2 cellular contexts compared by ENCODE assay signal in the genomic region with DNA sequence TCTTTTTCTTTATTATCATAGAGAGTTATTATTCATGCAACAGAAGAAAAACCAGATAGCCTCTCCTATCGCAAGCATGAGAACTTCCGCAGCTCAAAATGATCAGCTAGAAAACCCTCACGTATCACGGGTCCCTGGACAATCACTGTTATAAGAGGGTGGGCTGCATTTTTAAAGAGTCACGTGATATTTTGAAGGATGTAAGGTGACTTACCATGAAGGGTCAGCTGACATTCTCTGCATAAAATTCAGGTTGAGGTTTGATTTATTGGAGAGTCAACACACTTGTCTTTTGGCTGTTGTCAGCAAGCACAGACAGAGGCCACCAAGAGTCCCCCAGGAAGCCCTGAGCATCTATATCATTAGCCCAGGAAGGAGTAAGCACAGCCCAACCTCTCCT.
TF ChIP-seq lines count a peak whose summit lies in the region.

No MANE protein-coding gene starts in this region.

TF ChIP-seq in A549, 52 proteins besides CTCF, POLR2A, EP300 and RAD21:
- TF ChIP-seq, protein P1, sequence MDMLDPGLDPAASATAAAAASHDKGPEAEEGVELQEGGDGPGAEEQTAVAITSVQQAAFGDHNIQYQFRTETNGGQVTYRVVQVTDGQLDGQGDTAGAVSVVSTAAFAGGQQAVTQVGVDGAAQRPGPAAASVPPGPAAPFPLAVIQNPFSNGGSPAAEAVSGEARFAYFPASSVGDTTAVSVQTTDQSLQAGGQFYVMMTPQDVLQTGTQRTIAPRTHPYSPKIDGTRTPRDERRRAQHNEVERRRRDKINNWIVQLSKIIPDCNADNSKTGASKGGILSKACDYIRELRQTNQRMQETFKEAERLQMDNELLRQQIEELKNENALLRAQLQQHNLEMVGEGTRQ (IDR thresholded peaks at IDR 0.05): peak; percentile 40; the same call in 1 of the 2 replicates
- TF ChIP-seq NR3C1 (IDR thresholded peaks at IDR 0.05): no peak

TF ChIP-seq in K562, 482 proteins besides CTCF, POLR2A, EP300 and RAD21:
- TF ChIP-seq, protein P2, sequence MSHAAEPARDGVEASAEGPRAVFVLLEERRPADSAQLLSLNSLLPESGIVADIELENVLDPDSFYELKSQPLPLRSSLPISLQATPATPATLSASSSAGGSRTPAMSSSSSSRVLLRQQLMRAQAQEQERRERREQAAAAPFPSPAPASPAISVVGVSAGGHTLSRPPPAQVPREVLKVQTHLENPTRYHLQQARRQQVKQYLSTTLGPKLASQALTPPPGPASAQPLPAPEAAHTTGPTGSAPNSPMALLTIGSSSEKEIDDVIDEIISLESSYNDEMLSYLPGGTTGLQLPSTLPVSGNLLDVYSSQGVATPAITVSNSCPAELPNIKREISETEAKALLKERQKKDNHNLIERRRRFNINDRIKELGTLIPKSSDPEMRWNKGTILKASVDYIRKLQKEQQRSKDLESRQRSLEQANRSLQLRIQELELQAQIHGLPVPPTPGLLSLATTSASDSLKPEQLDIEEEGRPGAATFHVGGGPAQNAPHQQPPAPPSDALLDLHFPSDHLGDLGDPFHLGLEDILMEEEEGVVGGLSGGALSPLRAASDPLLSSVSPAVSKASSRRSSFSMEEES (CRISPR knock-in tag; IDR thresholded peaks at IDR 0.05): peak; percentile 90
- TF ChIP-seq, protein P3, sequence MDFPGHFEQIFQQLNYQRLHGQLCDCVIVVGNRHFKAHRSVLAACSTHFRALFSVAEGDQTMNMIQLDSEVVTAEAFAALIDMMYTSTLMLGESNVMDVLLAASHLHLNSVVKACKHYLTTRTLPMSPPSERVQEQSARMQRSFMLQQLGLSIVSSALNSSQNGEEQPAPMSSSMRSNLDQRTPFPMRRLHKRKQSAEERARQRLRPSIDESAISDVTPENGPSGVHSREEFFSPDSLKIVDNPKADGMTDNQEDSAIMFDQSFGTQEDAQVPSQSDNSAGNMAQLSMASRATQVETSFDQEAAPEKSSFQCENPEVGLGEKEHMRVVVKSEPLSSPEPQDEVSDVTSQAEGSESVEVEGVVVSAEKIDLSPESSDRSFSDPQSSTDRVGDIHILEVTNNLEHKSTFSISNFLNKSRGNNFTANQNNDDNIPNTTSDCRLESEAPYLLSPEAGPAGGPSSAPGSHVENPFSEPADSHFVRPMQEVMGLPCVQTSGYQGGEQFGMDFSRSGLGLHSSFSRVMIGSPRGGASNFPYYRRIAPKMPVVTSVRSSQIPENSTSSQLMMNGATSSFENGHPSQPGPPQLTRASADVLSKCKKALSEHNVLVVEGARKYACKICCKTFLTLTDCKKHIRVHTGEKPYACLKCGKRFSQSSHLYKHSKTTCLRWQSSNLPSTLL (IDR thresholded peaks at IDR 0.05): no peak
TF ChIP-seq in K562: peak in this region for 1.
